Comparison of ENCODE assay signal across 8 cellular contexts in genomic region chr5:72307968-72308852, GRCh38. TPM values are rescaled to one million over a fixed set of nuclear protein-coding genes. Genes with fewer than 3 reads are reported as not detected.
A peak's percentile ranks its signal among the peaks of the same experiment; 100 is the strongest.
DNase-seq lines count a peak whose midpoint lies in the region; ATAC-seq, FAIRE-seq and TF ChIP-seq lines count a peak whose summit lies in the region.

No MANE protein-coding gene starts in this region.

- FAIRE-seq in pancreas (lab: Jason Lieb, UNC): no peak

- peaks cover 0 to 23% (median 0%) of the 10 kb centered on the region in 3 donors for H3K36me3 ChIP-seq in pancreas
- H3K36me3 ChIP-seq in tibial artery: peaks cover 8 to 34% (median 19%) of the 10 kb centered on the region in 3 donors

- ATAC-seq in HG02678 (IDR thresholded peaks at IDR 0.05; ENCODE audit: unreplicated experiment): peak; percentile 90
- peak; percentile 99 for ATAC-seq in Right ventricle myocardium superior (ENCODE audit: poor library complexity)
- ATAC-seq in pancreas: peak; percentile 96 to 99 (median 98)

- H3K27ac ChIP-seq in pancreas (peak overlapping the region; percentile 86 to 95 (median 88)), tibial artery (peak overlapping the region; percentile 95)

- H3K4me3 ChIP-seq in pancreas (peak overlapping the region; percentile 35 to 70 (median 66)), tibial artery (peak overlapping the region; percentile 66 to 72)

- no peaks in the 10 kb centered on the region for H3K9me3 ChIP-seq in pancreas
- H3K9me3 ChIP-seq in tibial artery: no peaks in the 10 kb centered on the region

- TF ChIP-seq CTCF in GM12873 (IDR thresholded peaks at IDR 0.05; ENCODE audit: insufficient read depth, low read depth, low read length, missing control alignments) (peak; percentile 88), pancreas (IDR thresholded peaks at IDR 0.05) (peak; percentile 69 to 86 (median 72)), tibial artery (IDR thresholded peaks at IDR 0.05) (peak; percentile 89 to 93)

- H3K4me1 ChIP-seq in pancreas: peaks cover 0 to 9% (median 4%) of the 10 kb centered on the region in 3 donors
- peaks cover 0 to 40% (median 8%) of the 10 kb centered on the region in 4 donors for H3K4me1 ChIP-seq in tibial artery

- 1% methylated on average over 61 to 76 of the region's 76 CpGs for WGBS in pancreas, 2 donors

- H3K27me3 ChIP-seq in pancreas (no peaks in the 10 kb centered on the region), tibial artery (no peaks in the 10 kb centered on the region)

- intact Hi-C loops in Right ventricle myocardium superior (cut with DNase I) (loop anchor here (5.0 kb wide), 2 partner anchors 171 to 526 kb away; no protein-coding TSS in a partner anchor), pancreas (cut with DNase I) (loop anchor here in 1 of 3 donors (10.0 kb wide), 1 partner anchor 523 kb away; no protein-coding TSS in a partner anchor), tibial artery (cut with DNase I; ENCODE audit: low total_unique reads) (loop anchor here (2.0 to 10.0 kb wide), 3 partner anchors 163 to 525 kb away; partner anchors contain the start of gene MAP1B)

- peak; percentile 92 for DNase-seq in NCI-H1105 (lab: John Stamatoyannopoulos, UW)
- peak; percentile 96 for DNase-seq in SKM-1 treated with dmso at 0.1 percent for 144 hours (lab: John Stamatoyannopoulos, UW; ENCODE audit: unreplicated experiment)
- peak; percentile 89 for DNase-seq in activated naive CD8-positive, alpha-beta T cell treated with anti-CD3 and anti-CD28 coated beads, Interleukin-2, amount 50 U/mL, for 16 hours (ENCODE audit: low read depth, low spot score)
- DNase-seq in Right ventricle myocardium superior: peak; percentile 98
- peak; percentile 96 to 98 (median 98) for DNase-seq in pancreas
- DNase-seq in tibial artery: peak; percentile 97 to 99

RNA-seq across cellular contexts. Expression of gene MRPS27, which starts 11.8 kb away (rescaled TPM):
- 69.3 TPM for total RNA-seq in Right ventricle myocardium superior
- total RNA-seq in pancreas: 10 to 100 TPM; 17.3 to 28.0 (median 23.8) TPM
- polyA plus RNA-seq in pancreas: 10 to 100 TPM in 1 of 2 donors, 1 to 10 TPM in 1; 9.4 to 17.4 TPM

RNA-seq across cellular contexts. Expression of gene PTCD2, which starts 12.0 kb away (rescaled TPM):
- total RNA-seq in Right ventricle myocardium superior (18.6 TPM), pancreas (1 to 10 TPM; 2.2 to 5.3 (median 2.8) TPM)
- 1 to 10 TPM in 1 of 2 donors, under 1 TPM in 1; 0.80 to 2.5 TPM for polyA plus RNA-seq in pancreas

Comparison
In these comparisons a context has a peak if more than half of its experiments do, and no peak if none do; other contexts are left out.
1. Peak in every context shown above with its lines: DNase-seq, ATAC-seq, H3K4me3 ChIP-seq and H3K27ac ChIP-seq.